Comparison of ENCODE assay signal across 11 cellular contexts in genomic region chr3:172323894-172324590, GRCh38.
DNase-seq lines count a peak whose midpoint lies in the region; ATAC-seq and TF ChIP-seq lines count a peak whose summit lies in the region.
"Had no signal": no experiment of that assay in that cellular context is flagged by ENCODE, and none has a peak within 500 bp of the region (broad histone marks: within the 10 kb centered on the region; RNA-seq: fewer than 3 reads in every experiment).

No MANE protein-coding gene starts in this region.

- no peaks in the 10 kb centered on the region for H3K27me3 Mint-ChIP-seq in T-helper 1 cell treated with Interleukin-12 subunit alpha and Interleukin-12 subunit beta and Interleukin-4 antibody, amounts not matched to agents 30 μg/mL and 1 μg/mL, for 36 hours (ENCODE audit: low read depth)

- H3K4me3 Mint-ChIP-seq in T-helper 1 cell treated with Interleukin-12 subunit alpha and Interleukin-12 subunit beta and Interleukin-4 antibody, amounts not matched to agents 30 μg/mL and 1 μg/mL, for 36 hours, result no peak overlapping the region

- peaks cover 23% of the 10 kb centered on the region for H3K4me1 ChIP-seq in adipocyte (ENCODE audit: control insufficient read depth, insufficient read depth, low read length)
- H3K4me1 ChIP-seq in right atrium auricular region, result peaks cover 0 to 50% of the 10 kb centered on the region in 2 donors
- H3K4me1 ChIP-seq in smooth muscle cell (ENCODE audit: low read depth), result no peaks in the 10 kb centered on the region

- H3K27ac Mint-ChIP-seq in T-helper 1 cell treated with Interleukin-12 subunit alpha and Interleukin-12 subunit beta and Interleukin-4 antibody, amounts not matched to agents 30 μg/mL and 1 μg/mL, for 36 hours, result peak overlapping the region; percentile 26

- H3K9me3 ChIP-seq in adipocyte (ENCODE audit: control insufficient read depth, low read length), result no peaks in the 10 kb centered on the region
- H3K9me3 ChIP-seq in right atrium auricular region, result no peaks in the 10 kb centered on the region
- no peaks in the 10 kb centered on the region for H3K9me3 ChIP-seq in smooth muscle cell (replicated peaks; ENCODE audit: low read depth)

- H3K4me3 ChIP-seq in adipocyte (ENCODE audit: low read length) (no peak overlapping the region), right atrium auricular region (no peak overlapping the region), smooth muscle cell (no peak overlapping the region)

- H3F3A ChIP-seq in smooth muscle cell (ENCODE audit: low read depth), result peaks cover 73% of the 10 kb centered on the region

- H3K4me1 Mint-ChIP-seq in T-helper 1 cell treated with Interleukin-12 subunit alpha and Interleukin-12 subunit beta and Interleukin-4 antibody, amounts not matched to agents 30 μg/mL and 1 μg/mL, for 36 hours (ENCODE audit: low read depth), result peaks cover 12% of the 10 kb centered on the region

- no peak overlapping the region for H3K4me2 ChIP-seq in smooth muscle cell

- H3K27ac ChIP-seq in right atrium auricular region, result peak overlapping the region; percentile 29 to 57
- H3K27ac ChIP-seq in smooth muscle cell (ENCODE audit: low read depth), result peak overlapping the region; percentile 71

- H3K9me3 Mint-ChIP-seq in T-helper 1 cell treated with Interleukin-12 subunit alpha and Interleukin-12 subunit beta and Interleukin-4 antibody, amounts not matched to agents 30 μg/mL and 1 μg/mL, for 36 hours, result no peaks in the 10 kb centered on the region

- WGBS in smooth muscle cell (ENCODE audit: low lambda C conversion rate), result 76% methylated on average over 10 of the region's 10 CpGs

- H3K9ac ChIP-seq in adipocyte (ENCODE audit: low read length) (no peak overlapping the region), smooth muscle cell (ENCODE audit: low read depth) (no peak overlapping the region)

- peaks cover 77% of the 10 kb centered on the region for H3K79me2 ChIP-seq in smooth muscle cell (ENCODE audit: low read depth)

- H3K36me3 ChIP-seq in adipocyte (ENCODE audit: control insufficient read depth, insufficient read depth, low read length, severe bottlenecking) (peaks cover 89% of the 10 kb centered on the region), right atrium auricular region (peaks cover 41% of the 10 kb centered on the region), smooth muscle cell (ENCODE audit: low read depth) (peaks cover 13% of the 10 kb centered on the region)

- TF ChIP-seq CTCF in right atrium auricular region (IDR thresholded peaks at IDR 0.05), result no peak
- TF ChIP-seq CTCF in smooth muscle cell (IDR thresholded peaks at IDR 0.05; ENCODE audit: borderline replicate concordance, insufficient read depth, poor library complexity, severe bottlenecking), result no peak

- no peak for ATAC-seq in HG02885 (IDR thresholded peaks at IDR 0.05; ENCODE audit: poor library complexity, unreplicated experiment)

- peaks cover 19% of the 10 kb centered on the region for H3K36me3 Mint-ChIP-seq in T-helper 1 cell treated with Interleukin-12 subunit alpha and Interleukin-12 subunit beta and Interleukin-4 antibody, amounts not matched to agents 30 μg/mL and 1 μg/mL, for 36 hours (ENCODE audit: low read depth)

- no peak overlapping the region for H2AFZ ChIP-seq in smooth muscle cell (ENCODE audit: low read depth)

- DNase-seq in T-helper 1 cell (no peak), adipocyte (ENCODE audit: low read depth) (peak; percentile 36), right atrium auricular region (ENCODE audit: low spot score) (no peak), smooth muscle cell (lab: John Stamatoyannopoulos, UW; ENCODE audit: unreplicated experiment) (no peak), dermis blood vessel endothelial cell (no peak)
- DNase-seq in effector CD4-positive, alpha-beta T cell, result no peak
- DNase-seq: 8988T, GOT3, NCI-H526 treated with DMSO at 0.1 percent for 48 hours had no signal

- no peaks in the 10 kb centered on the region for H3K27me3 ChIP-seq in adipocyte (replicated peaks; ENCODE audit: control insufficient read depth, insufficient read depth, low read length)
- no peaks in the 10 kb centered on the region for H3K27me3 ChIP-seq in right atrium auricular region
- no peaks in the 10 kb centered on the region for H3K27me3 ChIP-seq in smooth muscle cell (ENCODE audit: low read depth)

- peaks cover 94% of the 10 kb centered on the region for H4K20me1 ChIP-seq in smooth muscle cell (ENCODE audit: low read depth)
